In genomic region chr2:162063281-162063680, GRCh38 we compare ENCODE assay signal across 1 cellular context.
TF ChIP-seq lines count a peak whose summit lies in the region.

No MANE protein-coding gene starts in this region.

TF ChIP-seq in SK-N-SH treated with all-trans-retinoic acid at 6 μM for 48 hours, 23 proteins besides CTCF, POLR2A, EP300 and RAD21 (continued from another document):
- TF ChIP-seq POU6F1 (CRISPR knock-in tag; IDR thresholded peaks at IDR 0.05; ENCODE audit: borderline replicate concordance, low read depth) (no peak), ZC3H10 (CRISPR knock-in tag; IDR thresholded peaks at IDR 0.05) (no peak), TOX (CRISPR knock-in tag; IDR thresholded peaks at IDR 0.05; ENCODE audit: borderline replicate concordance) (no peak), CSRNP3 (CRISPR knock-in tag; IDR thresholded peaks at IDR 0.05) (no peak)
